Comparison of ENCODE assay signal across 1 cellular context in the genomic region with DNA sequence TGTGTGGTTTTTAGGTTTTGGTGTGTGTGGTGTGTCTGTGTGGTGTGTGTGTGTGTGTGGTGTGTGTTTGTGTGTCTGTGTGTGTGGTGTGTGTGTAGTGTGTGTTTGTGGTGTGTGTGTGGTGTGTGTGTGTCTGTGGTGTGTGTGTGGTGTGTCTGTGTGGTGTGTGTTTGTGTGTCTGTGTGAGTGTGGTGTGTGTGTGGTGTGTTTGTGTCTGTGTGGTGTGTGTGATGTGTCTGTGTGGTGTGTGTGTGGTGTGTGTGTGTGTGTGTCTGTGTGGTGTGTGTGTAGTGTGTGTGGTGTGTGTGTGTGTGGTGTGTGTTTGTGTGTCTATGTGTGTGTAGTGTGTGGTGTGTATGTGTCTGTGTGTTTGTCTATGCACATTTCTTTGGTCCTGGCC.
TF ChIP-seq lines count a peak whose summit lies in the region.

No MANE protein-coding gene starts in this region.

TF ChIP-seq in K562, 482 proteins besides CTCF, POLR2A, EP300 and RAD21 (continued from another document):
- TF ChIP-seq, protein P1, sequence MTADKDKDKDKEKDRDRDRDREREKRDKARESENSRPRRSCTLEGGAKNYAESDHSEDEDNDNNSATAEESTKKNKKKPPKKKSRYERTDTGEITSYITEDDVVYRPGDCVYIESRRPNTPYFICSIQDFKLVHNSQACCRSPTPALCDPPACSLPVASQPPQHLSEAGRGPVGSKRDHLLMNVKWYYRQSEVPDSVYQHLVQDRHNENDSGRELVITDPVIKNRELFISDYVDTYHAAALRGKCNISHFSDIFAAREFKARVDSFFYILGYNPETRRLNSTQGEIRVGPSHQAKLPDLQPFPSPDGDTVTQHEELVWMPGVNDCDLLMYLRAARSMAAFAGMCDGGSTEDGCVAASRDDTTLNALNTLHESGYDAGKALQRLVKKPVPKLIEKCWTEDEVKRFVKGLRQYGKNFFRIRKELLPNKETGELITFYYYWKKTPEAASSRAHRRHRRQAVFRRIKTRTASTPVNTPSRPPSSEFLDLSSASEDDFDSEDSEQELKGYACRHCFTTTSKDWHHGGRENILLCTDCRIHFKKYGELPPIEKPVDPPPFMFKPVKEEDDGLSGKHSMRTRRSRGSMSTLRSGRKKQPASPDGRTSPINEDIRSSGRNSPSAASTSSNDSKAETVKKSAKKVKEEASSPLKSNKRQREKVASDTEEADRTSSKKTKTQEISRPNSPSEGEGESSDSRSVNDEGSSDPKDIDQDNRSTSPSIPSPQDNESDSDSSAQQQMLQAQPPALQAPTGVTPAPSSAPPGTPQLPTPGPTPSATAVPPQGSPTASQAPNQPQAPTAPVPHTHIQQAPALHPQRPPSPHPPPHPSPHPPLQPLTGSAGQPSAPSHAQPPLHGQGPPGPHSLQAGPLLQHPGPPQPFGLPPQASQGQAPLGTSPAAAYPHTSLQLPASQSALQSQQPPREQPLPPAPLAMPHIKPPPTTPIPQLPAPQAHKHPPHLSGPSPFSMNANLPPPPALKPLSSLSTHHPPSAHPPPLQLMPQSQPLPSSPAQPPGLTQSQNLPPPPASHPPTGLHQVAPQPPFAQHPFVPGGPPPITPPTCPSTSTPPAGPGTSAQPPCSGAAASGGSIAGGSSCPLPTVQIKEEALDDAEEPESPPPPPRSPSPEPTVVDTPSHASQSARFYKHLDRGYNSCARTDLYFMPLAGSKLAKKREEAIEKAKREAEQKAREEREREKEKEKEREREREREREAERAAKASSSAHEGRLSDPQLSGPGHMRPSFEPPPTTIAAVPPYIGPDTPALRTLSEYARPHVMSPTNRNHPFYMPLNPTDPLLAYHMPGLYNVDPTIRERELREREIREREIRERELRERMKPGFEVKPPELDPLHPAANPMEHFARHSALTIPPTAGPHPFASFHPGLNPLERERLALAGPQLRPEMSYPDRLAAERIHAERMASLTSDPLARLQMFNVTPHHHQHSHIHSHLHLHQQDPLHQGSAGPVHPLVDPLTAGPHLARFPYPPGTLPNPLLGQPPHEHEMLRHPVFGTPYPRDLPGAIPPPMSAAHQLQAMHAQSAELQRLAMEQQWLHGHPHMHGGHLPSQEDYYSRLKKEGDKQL (CRISPR knock-in tag; IDR thresholded peaks at IDR 0.05; ENCODE audit: borderline replicate concordance): no peak
- TF ChIP-seq ZHX1 (conservative IDR thresholded peaks at IDR 0.05; ENCODE audit: low read length): no peak
